8 cellular contexts compared by ENCODE assay signal in the genomic region with DNA sequence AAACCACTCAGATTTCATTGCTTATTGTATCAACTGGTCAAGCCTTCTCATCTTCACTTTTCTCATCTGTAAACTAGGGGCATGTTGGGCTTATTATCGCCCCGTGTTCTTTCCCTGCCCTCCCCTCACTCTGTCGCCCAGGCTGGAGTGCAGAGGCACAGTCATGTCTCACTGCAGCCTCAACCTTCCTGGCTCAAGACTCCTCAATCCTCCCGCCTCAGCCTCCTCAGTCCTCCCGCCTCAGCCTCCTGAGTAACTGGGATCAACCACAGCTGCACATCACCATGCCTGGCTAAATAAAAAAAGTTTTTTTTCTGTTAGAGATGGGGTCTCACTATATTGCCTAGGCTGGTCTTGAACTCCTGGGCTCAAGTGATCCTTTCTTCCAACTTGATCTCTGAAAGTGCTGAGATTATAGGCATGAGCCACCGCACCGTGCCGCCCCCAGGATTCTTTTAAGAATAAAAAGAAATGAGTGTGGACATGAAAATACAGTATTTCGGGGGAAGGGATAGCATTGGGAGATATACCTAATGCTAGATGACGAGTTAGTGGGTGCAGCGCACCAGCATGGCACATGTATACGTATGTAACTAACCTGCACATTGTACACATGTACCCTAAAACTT. TPM values are rescaled to one million over a fixed set of nuclear protein-coding genes. Genes with fewer than 3 reads are reported as not detected.
DNase-seq lines count a peak whose midpoint lies in the region; ATAC-seq and TF ChIP-seq lines count a peak whose summit lies in the region.

No MANE protein-coding gene starts in this region.

- intact Hi-C loops in psoas muscle (cut with DNase I), result loop anchor here in 1 of 2 donors (5.0 kb wide), 1 partner anchor 37 kb away; a partner anchor contains a TSS

- DNase-seq in SJCRH30 (no peak), erythroblast (lab: John Stamatoyannopoulos, UW) (peak; percentile 23 to 37), psoas muscle (no peak), COLO829 (ENCODE audit: low spot score) (no peak), 8988T (no peak)

- H3K4me1 ChIP-seq in ES-I3 (ENCODE audit: insufficient read depth, low read length) (peaks cover 4% of the 10 kb centered on the region; the same call in 1 of the 2 replicates), SJCRH30 (peaks cover 6% of the 10 kb centered on the region; the same call in 1 of the 2 replicates), psoas muscle (peaks cover 52% of the 10 kb centered on the region)

- peaks cover 8% of the 10 kb centered on the region for H3K36me3 ChIP-seq in ES-I3 (ENCODE audit: insufficient read depth, low read length)
- peaks cover 32% of the 10 kb centered on the region for H3K36me3 ChIP-seq in SJCRH30
- peaks cover 4 to 27% of the 10 kb centered on the region in 2 donors for H3K36me3 ChIP-seq in psoas muscle (ENCODE audit: insufficient read depth in 1 of 2, low read depth in 1 of 2)

- WGBS in psoas muscle, 3 donors, result 79 to 81% (median 80%) methylated on average over 12 of the region's 12 CpGs

- H3K27ac ChIP-seq in SJCRH30 (no peak overlapping the region), psoas muscle (peak overlapping the region; percentile 94)

- ATAC-seq in psoas muscle (no peak), GM18517 (IDR thresholded peaks at IDR 0.05; ENCODE audit: unreplicated experiment) (no peak), GM18511 (IDR thresholded peaks at IDR 0.05; ENCODE audit: unreplicated experiment) (no peak)

- TF ChIP-seq POLR2A in erythroblast (IDR thresholded peaks at IDR 0.05; ENCODE audit: low read length), result no peak

- peak overlapping the region; percentile 69 for H3K9ac ChIP-seq in ES-I3 (ENCODE audit: low read depth, low read length)

- H3K4me3 ChIP-seq in SJCRH30 (peak overlapping the region; percentile 76; the same call in 1 of the 2 replicates), psoas muscle (peak overlapping the region; percentile 73)

- H3K9me3 ChIP-seq in ES-I3 (ENCODE audit: control insufficient read depth, insufficient read depth, low read length) (no peaks in the 10 kb centered on the region), SJCRH30 (replicated peaks) (no peaks in the 10 kb centered on the region), psoas muscle (no peaks in the 10 kb centered on the region)

- H3K27me3 ChIP-seq in SJCRH30 (no peaks in the 10 kb centered on the region), psoas muscle (ENCODE audit: insufficient read depth in 3 of 3, low read length in 2 of 3) (no peaks in the 10 kb centered on the region)

- TF ChIP-seq CTCF in psoas muscle (IDR thresholded peaks at IDR 0.05), result no peak

RNA-seq across cellular contexts. Expression of a gene that starts 2.0 kb away (rescaled TPM):
- total RNA-seq in SJCRH30 (2014; rRNA removed; shearing (Covaris generic)), result 25.0 and 25.1 TPM in 2 replicates
- total RNA-seq in psoas muscle, result 10 to 100 TPM; 11.2 to 16.0 (median 12.3) TPM
- 10 to 100 TPM in 1 of 3 donors, 1 to 10 TPM in 2; 4.6 to 12.1 (median 5.8) TPM for polyA plus RNA-seq in psoas muscle

RNA-seq across cellular contexts. Expression of a gene that starts 35.9 kb away (rescaled TPM):
- 453 and 506 TPM in 2 replicates for total RNA-seq in SJCRH30 (2014; rRNA removed; shearing (Covaris generic))
- 100 to 1,000 TPM; 205 to 285 (median 241) TPM for total RNA-seq in psoas muscle
- polyA plus RNA-seq in psoas muscle, result 100 to 1,000 TPM in 2 of 3 donors, 10 to 100 TPM in 1; 85.7 to 252 (median 172) TPM

RNA-seq across cellular contexts. Expression of a gene that starts 53.8 kb away (rescaled TPM):
- not detected in 2 replicates for total RNA-seq in SJCRH30 (2014; rRNA removed; shearing (Covaris generic))
- not detected for total RNA-seq in psoas muscle
- polyA plus RNA-seq in psoas muscle, result under 1 TPM in 1 of 3 donors, not detected in 2; 0.16 TPM

RNA-seq across cellular contexts. Expression of a gene that starts 59.1 kb away (rescaled TPM):
- not detected in 2 replicates for total RNA-seq in SJCRH30 (2014; rRNA removed; shearing (Covaris generic))
- 1 to 10 TPM; 1.7 to 6.7 (median 4.5) TPM for total RNA-seq in psoas muscle
- 1 to 10 TPM; 1.5 to 2.2 (median 2.1) TPM for polyA plus RNA-seq in psoas muscle

Comparison
In these comparisons a context has a peak if more than half of its experiments do, and no peak if none do; other contexts are left out.
1. DNase-seq: peak in erythroblast (2 of 2); none in SJCRH30 (0 of 2), psoas muscle (0 of 2), COLO829 (single experiment) and 8988T (single experiment).